Comparison of ENCODE assay signal across 12 cellular contexts in genomic region chr15:49731187-49731828, GRCh38.
"Had no signal": no experiment of that assay in that cellular context is flagged by ENCODE, and none has a peak within 500 bp of the region (broad histone marks: within the 10 kb centered on the region; RNA-seq: fewer than 3 reads in every experiment).

No MANE protein-coding gene starts in this region.

- H3K4me1 ChIP-seq: sigmoid colon, spleen had no signal

- H3K36me3 ChIP-seq: cardiac muscle cell, sigmoid colon, spleen, thoracic aorta had no signal

- ATAC-seq: activated T-helper 17 cell treated with anti-CD3 and anti-CD28 coated beads, Interleukin-2, amount 50 U/mL, for 72 hours; esophagus mucosa had no signal

- H3K27me3 ChIP-seq: cardiac muscle cell, sigmoid colon, spleen had no signal

- H3K4me1 Mint-ChIP-seq: activated T-helper 17 cell treated with anti-CD3 and anti-CD28 coated beads, Interleukin-2, amount 50 U/mL, for 72 hours had no signal

- H3K4me3 Mint-ChIP-seq: activated T-helper 17 cell treated with anti-CD3 and anti-CD28 coated beads, Interleukin-2, amount 50 U/mL, for 72 hours; nephron had no signal

- FAIRE-seq: kidney had no signal

- DNase-seq: activated CD4-positive, alpha-beta T cell treated with anti-CD3 and anti-CD28 coated beads, Interleukin-2, amount 50 U/mL, for 4 hours; activated naive CD4-positive, alpha-beta T cell treated with Interleukin-2 at 50 U/mL for 16 hours; hippocampal formation; kidney; sigmoid colon; spleen; T-helper 2 cell had no signal

- H3K27ac Mint-ChIP-seq: activated T-helper 17 cell treated with anti-CD3 and anti-CD28 coated beads, Interleukin-2, amount 50 U/mL, for 72 hours; nephron had no signal

- H3K9me3 ChIP-seq: thoracic aorta had no signal

- H3K27ac ChIP-seq: cardiac muscle cell, sigmoid colon, spleen, thoracic aorta had no signal

- H3K4me3 ChIP-seq: cardiac muscle cell, sigmoid colon, spleen, thoracic aorta had no signal
